22 cellular contexts compared by ENCODE assay signal in genomic region chr1:164801246-164801731, GRCh38.
DNase-seq lines count a peak whose midpoint lies in the region; ATAC-seq, FAIRE-seq and TF ChIP-seq lines count a peak whose summit lies in the region.
"Had no signal": no experiment of that assay in that cellular context is flagged by ENCODE, and none has a peak within 500 bp of the region (broad histone marks: within the 10 kb centered on the region; RNA-seq: fewer than 3 reads in every experiment).

No MANE protein-coding gene starts in this region.

- H3K36me3 ChIP-seq in gastrocnemius medialis (no peaks in the 10 kb centered on the region), small intestine (ENCODE audit: control insufficient read depth in 2 of 2, insufficient read depth in 2 of 2, low read length in 2 of 2) (peaks cover 3 to 11% of the 10 kb centered on the region in 2 donors)
- H3K36me3 ChIP-seq: neutrophil had no signal

- no peak for ATAC-seq in gastrocnemius medialis
- ATAC-seq: PC-3; stimulated activated naive B cell treated with anti-CD40 and anti-IgM and Interleukin-4, amounts not matched to agents 10 μg/mL and 1 μg/mL and 100 μg/mL, for 72 hours had no signal

- peak overlapping the region; percentile 67 for H3K27ac ChIP-seq in cingulate gyrus (ENCODE audit: low read depth, low read length)
- H3K27ac ChIP-seq in gastrocnemius medialis: peak overlapping the region; percentile 64 to 83 (median 81)
- H3K27ac ChIP-seq in small intestine (ENCODE audit: low read depth in 1 of 2, low read length in 1 of 2): no peak overlapping the region
- H3K27ac ChIP-seq: KMS-11, neutrophil, SK-N-MC had no signal

- in situ Hi-C loops in gastrocnemius medialis (cut with MboI; ENCODE audit: low sequenced_read_pairs in 4 of 4): no loop called here

- TF ChIP-seq CTCF in D721Med (IDR thresholded peaks at IDR 0.05; ENCODE audit: insufficient read depth, missing control alignments) (no peak), gastrocnemius medialis (IDR thresholded peaks at IDR 0.05 in 4 of 5, conservative IDR thresholded peaks at IDR 0.05 in 1 of 5) (no peak)

- intact Hi-C loops in gastrocnemius medialis (cut with DNase I; ENCODE audit: low total_unique reads): no loop called here

- TF ChIP-seq POLR2A in gastrocnemius medialis (IDR thresholded peaks at IDR 0.05): no peak

- H3K9me3 ChIP-seq in gastrocnemius medialis (no peaks in the 10 kb centered on the region), small intestine (ENCODE audit: control insufficient read depth, low read depth) (no peaks in the 10 kb centered on the region)
- H3K9me3 ChIP-seq: neutrophil had no signal

- FAIRE-seq in D721Med (lab: Jason Lieb, UNC): peak; percentile 55
- FAIRE-seq in RCC 7860 (lab: Jason Lieb, UNC): no peak
- FAIRE-seq in small intestine (lab: Jason Lieb, UNC): no peak
- FAIRE-seq: GM18507, urothelium cell line had no signal

- 70 to 90% (median 88%) methylated on average over 6 of the region's 6 CpGs for WGBS in small intestine, 3 donors

- H3K4me3 ChIP-seq in gastrocnemius medialis: peak overlapping the region in 1 of 4 donors; percentile 4
- H3K4me3 ChIP-seq in small intestine (ENCODE audit: low read depth in 1 of 2, low read length in 2 of 2): no peak overlapping the region
- H3K4me3 ChIP-seq: SK-N-MC had no signal

- DNase-seq in D721Med (ENCODE audit: insufficient read length, low spot score) (no peak), medulla oblongata (ENCODE audit: extremely low spot score) (peak; percentile 72), gastrocnemius medialis (no peak), RCC 7860 (ENCODE audit: low spot score) (no peak), OCI-M1 (lab: John Stamatoyannopoulos, UW) (no peak), small intestine (no peak), DMS153 treated with DMSO at 0.1 percent for 48 hours (lab: John Stamatoyannopoulos, UW; ENCODE audit: unreplicated experiment) (no peak)
- DNase-seq: activated effector memory CD4-positive, alpha-beta T cell treated with anti-CD3 and anti-CD28 coated beads, Interleukin-2, amount 50 U/mL, for 16 hours; CD4-positive, alpha-beta memory T cell; H9; NCI-H1092 treated with DMSO at 0.1 percent for 48 hours; NCI-H2107; NCI-H526 treated with DMSO at 0.1 percent for 48 hours; PC-3; stimulated activated naive B cell treated with anti-CD40 and anti-IgM and Interleukin-4, amounts not matched to agents 10 μg/mL and 1 μg/mL and 100 μg/mL, for 72 hours; T-helper 9 cell had no signal

- H3K27me3 ChIP-seq in gastrocnemius medialis: no peaks in the 10 kb centered on the region
- no peaks in the 10 kb centered on the region for H3K27me3 ChIP-seq in small intestine (ENCODE audit: control insufficient read depth in 2 of 2, insufficient read depth in 2 of 2, low read length in 2 of 2)
- H3K27me3 ChIP-seq: neutrophil had no signal

- H3K4me1 ChIP-seq in gastrocnemius medialis (peaks cover 52 to 66% of the 10 kb centered on the region in 2 donors), small intestine (ENCODE audit: control insufficient read depth in 2 of 2, insufficient read depth in 1 of 2, low read depth in 1 of 2, low read length in 1 of 2) (peaks cover 0 to 9% of the 10 kb centered on the region in 2 donors)

Comparison
In these comparisons a context has a peak if more than half of its experiments do, and no peak if none do; other contexts are left out.
1. H3K27ac ChIP-seq: peak in cingulate gyrus (single experiment) and gastrocnemius medialis (4 of 4); none in small intestine (0 of 2).